In genomic region chr5:5422819-5423515, GRCh38 we compare ENCODE assay signal across 8 cellular contexts. TPM values are rescaled to one million over a fixed set of nuclear protein-coding genes. Genes with fewer than 3 reads are reported as not detected.
DNase-seq lines count a peak whose midpoint lies in the region; ATAC-seq and TF ChIP-seq lines count a peak whose summit lies in the region.

No MANE protein-coding gene starts in this region.

- no peaks in the 10 kb centered on the region for H3K27me3 ChIP-seq in HL-60 (ENCODE audit: insufficient read depth, poor library complexity, severe bottlenecking)
- no peaks in the 10 kb centered on the region for H3K27me3 ChIP-seq in adrenal gland
- H3K27me3 ChIP-seq in testis, result no peaks in the 10 kb centered on the region

- H3K9me3 ChIP-seq in adrenal gland (replicated peaks in 1 of 3) (no peaks in the 10 kb centered on the region), testis (no peaks in the 10 kb centered on the region)

- peaks cover 6% of the 10 kb centered on the region for H3K9me3 Mint-ChIP-seq in Calu3 (ENCODE audit: low read depth, unreplicated experiment)

- peak; percentile 15 for ATAC-seq in GM21367 (IDR thresholded peaks at IDR 0.05; ENCODE audit: unreplicated experiment)
- peak; percentile 4 for ATAC-seq in left lobe of liver

- H3K4me1 Mint-ChIP-seq in Calu3 (ENCODE audit: low read depth, unreplicated experiment), result peaks cover 10% of the 10 kb centered on the region

- H3K4me3 Mint-ChIP-seq in Calu3 (ENCODE audit: low read depth, unreplicated experiment), result no peak overlapping the region

- peaks cover 21% of the 10 kb centered on the region for H3K36me3 Mint-ChIP-seq in Calu3 (ENCODE audit: insufficient read depth, unreplicated experiment)

- H3K36me3 ChIP-seq in adrenal gland (replicated peaks in 1 of 2) (no peaks in the 10 kb centered on the region), testis (ENCODE audit: low read depth, missing control alignments) (no peaks in the 10 kb centered on the region)

- WGBS in adrenal gland, 4 donors, result 1 to 4% (median 1%) methylated on average over 15 to 58 of the region's 58 CpGs
- 0% methylated on average over 32 to 58 of the region's 58 CpGs for WGBS in testis, 2 donors

- intact Hi-C loops in Calu3 (cut with micrococcal nuclease; ENCODE audit: unreplicated experiment) (no loop called here), adrenal gland (cut with DNase I) (no loop called here), testis (cut with DNase I; ENCODE audit: low total_unique reads) (no loop called here)

- TF ChIP-seq POLR2A in adrenal gland (IDR thresholded peaks at IDR 0.05), result peak in 1 of 2 donors; percentile 1
- TF ChIP-seq POLR2A in testis (IDR thresholded peaks at IDR 0.05), result no peak

- TF ChIP-seq CTCF in Calu3 (IDR thresholded peaks at IDR 0.05; ENCODE audit: unreplicated experiment), result no peak
- no peak for TF ChIP-seq CTCF in HL-60 (IDR thresholded peaks at IDR 0.05; ENCODE audit: insufficient read depth, low read length)
- TF ChIP-seq CTCF in adrenal gland (IDR thresholded peaks at IDR 0.05), result no peak
- no peak for TF ChIP-seq CTCF in testis (IDR thresholded peaks at IDR 0.05)

- H3K4me3 ChIP-seq in HL-60 (replicated peaks; ENCODE audit: insufficient read depth, low read length) (peak overlapping the region; percentile 92), adrenal gland (peak overlapping the region; percentile 76 to 94 (median 88)), testis (peak overlapping the region; percentile 85 to 99)

- H3K27ac ChIP-seq in HL-60 (replicated peaks) (peak overlapping the region; percentile 99), adrenal gland (peak overlapping the region in 4 of 5 donors; percentile 94 to 100 (median 98)), testis (peak overlapping the region; percentile 92 to 99)

- no TSS peak for BruUV-seq in Calu3 (replicated peaks; lab: Mats Ljungman, UMichigan)

- CTCF ChIA-PET in Calu3 (lab: Charles Lee), result no interaction called here

- no peaks in the 10 kb centered on the region for H3K27me3 Mint-ChIP-seq in Calu3 (ENCODE audit: unreplicated experiment)

- peak overlapping the region; percentile 93 for H3K27ac Mint-ChIP-seq in Calu3 (ENCODE audit: unreplicated experiment)

- H3K4me1 ChIP-seq in adrenal gland (replicated peaks in 1 of 2) (peaks cover 14 to 25% of the 10 kb centered on the region in 2 donors), testis (peaks cover 27% of the 10 kb centered on the region)

- DNase-seq in Calu3 (no peak), HL-60 (ENCODE audit: low read depth in 1 of 2, low spot score in 1 of 2) (no peak), adrenal gland (peak in 2 of 7 donors; percentile 21 to 49), left lobe of liver (ENCODE audit: low spot score) (no peak), testis (peak; percentile 21), GOT3 (lab: John Stamatoyannopoulos, UW) (no peak), NCI-H82 (lab: John Stamatoyannopoulos, UW) (no peak)

RNA-seq across cellular contexts. Expression of gene ICE1, which starts 0.5 kb away (rescaled TPM):
- total RNA-seq in Calu3 (2022) (27.8 and 29.8 TPM in 2 replicates), adrenal gland (10 to 100 TPM; 15.4 to 33.7 (median 21.2) TPM), left lobe of liver (8.7 TPM), testis (10 to 100 TPM; 34.5 to 35.6 TPM)
- polyA plus RNA-seq in adrenal gland (10 to 100 TPM in 1 of 3 donors, 1 to 10 TPM in 2; 6.0 to 31.4 (median 8.0) TPM), testis (ENCODE audit: insufficient read depth, low read depth, low replicate concordance) (13.8 TPM)
